In genomic region chr2:26951246-26951645, GRCh38 we compare ENCODE assay signal across 20 cellular contexts. TPM values are rescaled to one million over a fixed set of nuclear protein-coding genes. Genes with fewer than 3 reads are reported as not detected.
DNase-seq lines count a peak whose midpoint lies in the region; ATAC-seq and TF ChIP-seq lines count a peak whose summit lies in the region.
"Had no signal": no experiment of that assay in that cellular context is flagged by ENCODE, and none has a peak within 500 bp of the region (broad histone marks: within the 10 kb centered on the region; RNA-seq: fewer than 3 reads in every experiment).

No MANE protein-coding gene starts in this region.

- H3K4me1 Mint-ChIP-seq in endodermal cell, result no peaks in the 10 kb centered on the region
- H3K4me1 Mint-ChIP-seq in activated naive CD4-positive, alpha-beta T cell treated with anti-CD3 and anti-CD28 coated beads, Interleukin-2, amount 10 ng/mL, durations not matched to agents 7 days and 5 days, result no peaks in the 10 kb centered on the region

- WGBS in endodermal cell (ENCODE audit: insufficient coverage in 1 of 2, insufficient read length in 1 of 2), 2 experiments, result 90 to 93% methylated on average over 3 of the region's 3 CpGs

- peak overlapping the region; percentile 17 for H3K27ac ChIP-seq in endodermal cell (ENCODE audit: low read depth, low read length)
- H3K27ac ChIP-seq: BLaER1 treated with 17β-estradiol and CSF1 and Interleukin-3, amounts not matched to agents 10 nM and 100 nM; C4-2B had no signal

- no peaks in the 10 kb centered on the region for H3K27me3 ChIP-seq in endodermal cell (ENCODE audit: control insufficient read depth, insufficient read depth, low read length, poor library complexity, severe bottlenecking)
- H3K27me3 ChIP-seq: BLaER1 treated with 17β-estradiol and CSF1 and Interleukin-3, amounts not matched to agents 10 nM and 100 nM had no signal

- no peaks in the 10 kb centered on the region for H3K9me3 Mint-ChIP-seq in endodermal cell
- H3K9me3 Mint-ChIP-seq in activated naive CD4-positive, alpha-beta T cell treated with anti-CD3 and anti-CD28 coated beads, Interleukin-2, amount 10 ng/mL, durations not matched to agents 7 days and 5 days, result no peaks in the 10 kb centered on the region
- H3K9me3 Mint-ChIP-seq: CD4-positive, alpha-beta T cell; CD8-positive, alpha-beta T cell had no signal

- no peak overlapping the region for H3K27ac Mint-ChIP-seq in endodermal cell
- H3K27ac Mint-ChIP-seq in activated naive CD4-positive, alpha-beta T cell treated with anti-CD3 and anti-CD28 coated beads, Interleukin-2, amount 10 ng/mL, durations not matched to agents 7 days and 5 days, result no peak overlapping the region
- H3K27ac Mint-ChIP-seq: CD4-positive, alpha-beta T cell; CD8-positive, alpha-beta T cell had no signal

- no peak overlapping the region for H3K4me3 ChIP-seq in endodermal cell (ENCODE audit: low read length)
- H3K4me3 ChIP-seq: BLaER1 treated with 17β-estradiol and CSF1 and Interleukin-3, amounts not matched to agents 10 nM and 100 nM; GM12878 had no signal

- no peaks in the 10 kb centered on the region for H3K4me1 ChIP-seq in endodermal cell (ENCODE audit: control insufficient read depth, insufficient read depth, low read length)
- H3K4me1 ChIP-seq: Caco-2 had no signal

- peak; percentile 82 for DNase-seq in G401 (ENCODE audit: low spot score)
- peak; percentile 49 for DNase-seq in astrocyte of the hippocampus (ENCODE audit: low read depth, low spot score)
- DNase-seq in cerebellar cortex (ENCODE audit: low spot score), result peak; percentile 79
- no peak for DNase-seq in endodermal cell
- no peak for DNase-seq in activated naive CD4-positive, alpha-beta T cell treated with anti-CD3 and anti-CD28 coated beads, Interleukin-2, amount 10 ng/mL, durations not matched to agents 7 days and 5 days
- no peak for DNase-seq in NCI-H82 (lab: John Stamatoyannopoulos, UW)
- no peak for DNase-seq in NCI-H226
- DNase-seq: 8988T; ACHN; BE2C; Caco-2; Calu3; CD4-positive, alpha-beta T cell; CD8-positive, alpha-beta T cell; DMS79 treated with DMSO at 0.1 percent for 48 hours; GDM1 had no signal

- H3K9ac ChIP-seq in endodermal cell (ENCODE audit: extremely low read depth, low read length, poor library complexity, severe bottlenecking), result no peak overlapping the region
- H3K9ac ChIP-seq: BLaER1 treated with 17β-estradiol and CSF1 and Interleukin-3, amounts not matched to agents 10 nM and 100 nM had no signal

- no peak for ATAC-seq in HG03439 (IDR thresholded peaks at IDR 0.05; ENCODE audit: unreplicated experiment)
- ATAC-seq: CD8-positive, alpha-beta T cell; GM12878 had no signal

- TF ChIP-seq CTCF in endodermal cell (conservative IDR thresholded peaks at IDR 0.05), result no peak

- H3K36me3 ChIP-seq in endodermal cell (ENCODE audit: control insufficient read depth, insufficient read depth, low read length), result no peaks in the 10 kb centered on the region
- H3K36me3 ChIP-seq: BLaER1 treated with 17β-estradiol and CSF1 and Interleukin-3, amounts not matched to agents 10 nM and 100 nM had no signal

- H3K9me3 ChIP-seq in endodermal cell (ENCODE audit: control insufficient read depth, low read length), result no peaks in the 10 kb centered on the region
- H3K9me3 ChIP-seq: BE2C; BLaER1 treated with 17β-estradiol and CSF1 and Interleukin-3, amounts not matched to agents 10 nM and 100 nM; Caco-2 had no signal

- H3K4me3 Mint-ChIP-seq in endodermal cell, result no peak overlapping the region
- H3K4me3 Mint-ChIP-seq in activated naive CD4-positive, alpha-beta T cell treated with anti-CD3 and anti-CD28 coated beads, Interleukin-2, amount 10 ng/mL, durations not matched to agents 7 days and 5 days, result no peak overlapping the region
- H3K4me3 Mint-ChIP-seq: CD4-positive, alpha-beta T cell; CD8-positive, alpha-beta T cell had no signal

- CTCF ChIA-PET in activated naive CD4-positive, alpha-beta T cell treated with anti-CD3 and anti-CD28 coated beads, Interleukin-2, amount 10 ng/mL, durations not matched to agents 7 days and 5 days (lab: Charles Lee), result interaction anchor here (0.7 kb wide), 1 partner anchor 238 kb away, joined by 3 read pairs; no protein-coding TSS in a partner anchor

- in situ Hi-C loops in G401 (cut with HindIII; ENCODE audit: low sequenced_read_pairs), result no loop called here

- H3K27me3 Mint-ChIP-seq in endodermal cell (ENCODE audit: insufficient read depth), result peaks cover 8% of the 10 kb centered on the region
- peaks cover 30% of the 10 kb centered on the region for H3K27me3 Mint-ChIP-seq in activated naive CD4-positive, alpha-beta T cell treated with anti-CD3 and anti-CD28 coated beads, Interleukin-2, amount 10 ng/mL, durations not matched to agents 7 days and 5 days

- no peaks in the 10 kb centered on the region for H3K36me3 Mint-ChIP-seq in endodermal cell (ENCODE audit: low read depth)
- no peaks in the 10 kb centered on the region for H3K36me3 Mint-ChIP-seq in activated naive CD4-positive, alpha-beta T cell treated with anti-CD3 and anti-CD28 coated beads, Interleukin-2, amount 10 ng/mL, durations not matched to agents 7 days and 5 days
- H3K36me3 Mint-ChIP-seq: CD8-positive, alpha-beta T cell had no signal

RNA-seq across cellular contexts. Expression of gene MAPRE3, which starts 19.2 kb away (rescaled TPM):
- 2.3 and 4.2 TPM in 2 replicates for total RNA-seq in G401 (2014; rRNA removed; shearing (Covaris generic))
- 1 to 10 TPM; 3.2 to 4.4 TPM for total RNA-seq in endodermal cell
- 26.1 TPM for polyA plus RNA-seq in endodermal cell (2013, experiment 1 of 2)
- 23.8 TPM for polyA plus RNA-seq in endodermal cell (2013, experiment 2 of 2)

Comparison
In these comparisons a context has a peak if more than half of its experiments do, and no peak if none do; other contexts are left out.
1. DNase-seq: peak in G401 (single experiment), astrocyte of the hippocampus (single experiment) and cerebellar cortex (single experiment); none in endodermal cell (single experiment), activated naive CD4-positive, alpha-beta T cell treated with anti-CD3 and anti-CD28 coated beads, Interleukin-2, amount 10 ng/mL, durations not matched to agents 7 days and 5 days (single experiment), NCI-H82 (single experiment) and NCI-H226 (single experiment).